Comparison of ENCODE assay signal across 8 cellular contexts in genomic region chr7:73154586-73155038, GRCh38.
DNase-seq lines count a peak whose midpoint lies in the region; ATAC-seq and TF ChIP-seq lines count a peak whose summit lies in the region.
"Not testable (repeated sequence)": the region's sequence is repeated elsewhere in the genome, so short reads cannot be mapped to it uniquely, and the experiment has no call there.

No MANE protein-coding gene starts in this region.

- H3K9me3 Mint-ChIP-seq in H9: not testable (repeated sequence)

- H3K79me1 ChIP-seq in H9 (ENCODE audit: insufficient read depth, low read depth, low read length, poor library complexity, severe bottlenecking): not testable (repeated sequence)

- not testable (repeated sequence) for H3K18ac ChIP-seq in H9 (ENCODE audit: insufficient read length, low read depth, low read length)

- not testable (repeated sequence) for H3K27ac ChIP-seq in H9 (ENCODE audit: insufficient read length, low read depth, low read length)
- H3K27ac ChIP-seq in heart left ventricle: peak overlapping the region in 4 of 12 donors; percentile 33 to 53 (median 47)

- H3T11ph ChIP-seq in H9 (ENCODE audit: low read length): not testable (repeated sequence)

- H3K4me2 ChIP-seq in H9 (ENCODE audit: insufficient read depth, insufficient read length, low read length): not testable (repeated sequence)

- intact Hi-C loops in heart left ventricle (cut with DNase I): not testable (repeated sequence)

- not testable (repeated sequence) for H3K36me3 Mint-ChIP-seq in H9 (ENCODE audit: insufficient read depth in 1 of 3, low read depth in 3 of 3)

- not testable (repeated sequence) for H2AFZ ChIP-seq in H9 (ENCODE audit: low read length)

- not testable (repeated sequence) for H2BK15ac ChIP-seq in H9 (ENCODE audit: low read depth, low read length)

- peak in 1 of 2 donors; percentile 60 for TF ChIP-seq POLR2A in heart left ventricle (IDR thresholded peaks at IDR 0.05)

- H2AK5ac ChIP-seq in H9 (ENCODE audit: insufficient read length, low read length): not testable (repeated sequence)

- H3K56ac ChIP-seq in H9 (ENCODE audit: insufficient read length, low read depth, low read length): not testable (repeated sequence)

- not testable (repeated sequence) for H2BK120ac ChIP-seq in H9 (ENCODE audit: low read depth, low read length, poor library complexity, severe bottlenecking)

- TF ChIP-seq CTCF in H9 (conservative IDR thresholded peaks at IDR 0.05); heart left ventricle (IDR thresholded peaks at IDR 0.05); omental fat pad (IDR thresholded peaks at IDR 0.05): not testable (repeated sequence)

- H4K5ac ChIP-seq in H9 (ENCODE audit: insufficient read length, low read depth, low read length): not testable (repeated sequence)

- not testable (repeated sequence) for H3K9ac ChIP-seq in H9 (ENCODE audit: extremely low read depth, insufficient read length, low read length); adipocyte (ENCODE audit: low read length)

- H3K27me3 ChIP-seq in H9 (ENCODE audit: insufficient read depth, low read length); adipocyte (replicated peaks; ENCODE audit: control insufficient read depth, insufficient read depth, low read length); heart left ventricle: not testable (repeated sequence)

- ATAC-seq in HG03571 (IDR thresholded peaks at IDR 0.05; ENCODE audit: unreplicated experiment) (peak; percentile 84), heart left ventricle (peak; percentile 82 to 97 (median 94)), omental fat pad (ENCODE audit: low FRiP score) (peak; percentile 93)
- ATAC-seq in activated CD4-positive, CD25-positive, alpha-beta regulatory T cell treated with anti-CD3 and anti-CD28 coated beads, Interleukin-2, amount 50 U/mL, for 24 hours: peak; percentile 94 to 96

- H2BK20ac ChIP-seq in H9 (ENCODE audit: low read depth, low read length, poor library complexity, severe bottlenecking): not testable (repeated sequence)

- peak overlapping the region; percentile 64 to 77 for H3K4me3 Mint-ChIP-seq in H9

- not testable (repeated sequence) for H3K79me2 ChIP-seq in H9 (ENCODE audit: insufficient read depth, low read length)

- not testable (repeated sequence) for H3K4me1 ChIP-seq in H9 (ENCODE audit: insufficient read depth, low read length); adipocyte (ENCODE audit: control insufficient read depth, insufficient read depth, low read length); heart left ventricle

- H2BK5ac ChIP-seq in H9 (ENCODE audit: insufficient read length, low read length): not testable (repeated sequence)

- not testable (repeated sequence) for H3K27me3 Mint-ChIP-seq in H9 (ENCODE audit: low read depth)

- not testable (repeated sequence) for H3K36me3 ChIP-seq in adipocyte (ENCODE audit: control insufficient read depth, insufficient read depth, low read length, severe bottlenecking); heart left ventricle

- DNase-seq in EH (ENCODE audit: low read depth): peak; percentile 75
- DNase-seq in H9; adipocyte (ENCODE audit: low read depth): not testable (repeated sequence)
- peak; percentile 77 to 89 (median 89) for DNase-seq in heart left ventricle
- peak; percentile 28 for DNase-seq in omental fat pad (ENCODE audit: low spot score)
- DNase-seq in stimulated activated CD8-positive, alpha-beta memory T cell treated with anti-CD3 and anti-CD28 coated beads, Interleukin-7, amount 100 ng/mL, for 1 hour (ENCODE audit: low read depth in 2 of 2): peak; percentile 51 to 52

- H3K23ac ChIP-seq in H9 (ENCODE audit: insufficient read length, low read depth, low read length): not testable (repeated sequence)

- not testable (repeated sequence) for H4K91ac ChIP-seq in H9 (ENCODE audit: insufficient read length, low read depth, low read length)

- H3K4me3 ChIP-seq in adipocyte (ENCODE audit: low read length) (peak overlapping the region; percentile 41), heart left ventricle (peak overlapping the region in 11 of 12 donors; percentile 24 to 65 (median 53))

- H4K8ac ChIP-seq in H9 (replicated peaks; ENCODE audit: insufficient read length, low read depth, low read length): not testable (repeated sequence)

- not testable (repeated sequence) for H3K9me3 ChIP-seq in H9 (ENCODE audit: control insufficient read depth, low read depth, low read length); adipocyte (ENCODE audit: control insufficient read depth, low read length); heart left ventricle

- not testable (repeated sequence) for H3K4ac ChIP-seq in H9 (ENCODE audit: low read depth, low read length)

- H3K23me2 ChIP-seq in H9 (ENCODE audit: insufficient read length, low read depth, low read length, poor library complexity, severe bottlenecking): not testable (repeated sequence)

- H2BK12ac ChIP-seq in H9 (ENCODE audit: insufficient read length, low read depth, low read length): not testable (repeated sequence)

- not testable (repeated sequence) for H3K4me1 Mint-ChIP-seq in H9

- not testable (repeated sequence) for H4K20me1 ChIP-seq in H9 (ENCODE audit: control insufficient read depth, insufficient read depth, insufficient read length)

- not testable (repeated sequence) for H3K14ac ChIP-seq in H9 (ENCODE audit: insufficient read depth, low read length)

- WGBS in H9 (ENCODE audit: extremely low coverage, insufficient read length, low lambda C conversion rate): no CpG with 5 or more reads among the region's 48 CpGs
- 0 to 1% methylated on average over 35 to 37 of the region's 48 CpGs; no CpG with 5 or more reads in 2 of the 4 donors for WGBS in heart left ventricle, 4 donors

- H3K27ac Mint-ChIP-seq in H9: not testable (repeated sequence)
